17 cellular contexts compared by ENCODE assay signal in genomic region chr19:49999371-50000010, GRCh38. TPM values are rescaled to one million over a fixed set of nuclear protein-coding genes. Genes with fewer than 3 reads are reported as not detected.
DNase-seq lines count a peak whose midpoint lies in the region; ATAC-seq and TF ChIP-seq lines count a peak whose summit lies in the region.
"Had no signal": no experiment of that assay in that cellular context is flagged by ENCODE, and none has a peak within 500 bp of the region (broad histone marks: within the 10 kb centered on the region; RNA-seq: fewer than 3 reads in every experiment).

No MANE protein-coding gene starts in this region.

- no peak overlapping the region for H3K4me2 ChIP-seq in osteoblast (ENCODE audit: insufficient read depth, low read length)

- no peak overlapping the region for H3K4me3 Mint-ChIP-seq in type B pancreatic cell
- H3K4me3 Mint-ChIP-seq: CD4-positive, CD25-positive, alpha-beta regulatory T cell had no signal

- H3K4me3 ChIP-seq in heart left ventricle (no peak overlapping the region), osteoblast (ENCODE audit: insufficient read depth, low read length) (no peak overlapping the region)

- H3K36me3 Mint-ChIP-seq in type B pancreatic cell: peaks cover 12% of the 10 kb centered on the region

- no peaks in the 10 kb centered on the region for H3K27me3 Mint-ChIP-seq in type B pancreatic cell
- H3K27me3 Mint-ChIP-seq: CD4-positive, CD25-positive, alpha-beta regulatory T cell had no signal

- no peaks in the 10 kb centered on the region for H3K4me1 Mint-ChIP-seq in type B pancreatic cell (ENCODE audit: unreplicated experiment)

- H3K9me3 Mint-ChIP-seq in type B pancreatic cell: no peaks in the 10 kb centered on the region

- H3K79me2 ChIP-seq in osteoblast (ENCODE audit: insufficient read depth, low read length): peaks cover 2% of the 10 kb centered on the region

- no peak for TF ChIP-seq POLR2A in heart left ventricle (IDR thresholded peaks at IDR 0.05)

- intact Hi-C loops in left ventricle myocardium superior (cut with micrococcal nuclease) (no loop called here), heart left ventricle (cut with DNase I) (no loop called here)

- H3K4me1 ChIP-seq in heart left ventricle: peaks cover 0 to 28% (median 7%) of the 10 kb centered on the region in 12 donors
- peaks cover 11% of the 10 kb centered on the region for H3K4me1 ChIP-seq in osteoblast (ENCODE audit: insufficient read depth, low read length)

- H3K27ac ChIP-seq in heart left ventricle: no peak overlapping the region
- H3K27ac ChIP-seq in osteoblast (ENCODE audit: low read depth, low read length): no peak overlapping the region

- DNase-seq in left ventricle myocardium superior: peak; percentile 41
- no peak for DNase-seq in heart left ventricle
- DNase-seq in NCI-H446 (lab: John Stamatoyannopoulos, UW): peak; percentile 45 to 70
- DNase-seq in fibroblast of peridontal ligament (ENCODE audit: extremely low read depth): peak; percentile 9
- peak; percentile 91 for DNase-seq in osteoblast (ENCODE audit: insufficient read length, low spot score, missing footprints)
- no peak for DNase-seq in AG08395 (ENCODE audit: low spot score)
- DNase-seq in type B pancreatic cell (ENCODE audit: extremely low spot score, unreplicated experiment): no peak
- DNase-seq: AML-193; Calu3; CD4-positive, CD25-positive, alpha-beta regulatory T cell; NCI-H1048; NCI-H1930; NCI-H526; Right ventricle myocardium superior had no signal

- H3K27ac Mint-ChIP-seq in type B pancreatic cell: no peak overlapping the region

- no peak for TF ChIP-seq CTCF in heart left ventricle (IDR thresholded peaks at IDR 0.05)
- no peak for TF ChIP-seq CTCF in osteoblast (IDR thresholded peaks at IDR 0.05; ENCODE audit: extremely low read depth, low read depth, low read length)
- no peak for TF ChIP-seq CTCF in type B pancreatic cell (conservative IDR thresholded peaks at IDR 0.05)

- peaks cover 3 to 100% (median 95%) of the 10 kb centered on the region in 9 donors for H3K36me3 ChIP-seq in heart left ventricle
- H3K36me3 ChIP-seq in osteoblast (ENCODE audit: insufficient read depth, low read length): peaks cover 53% of the 10 kb centered on the region

- 41 to 47% (median 44%) methylated on average over 5 to 6 of the region's 6 CpGs for WGBS in heart left ventricle, 4 donors

- ATAC-seq in left ventricle myocardium superior: no peak
- ATAC-seq in heart left ventricle: no peak
- ATAC-seq in GM19397 (IDR thresholded peaks at IDR 0.05; ENCODE audit: unreplicated experiment): no peak
- ATAC-seq: HCT116 had no signal

- no peaks in the 10 kb centered on the region for H3K27me3 ChIP-seq in heart left ventricle
- no peaks in the 10 kb centered on the region for H3K27me3 ChIP-seq in osteoblast (ENCODE audit: insufficient read depth, low read length)

- H3K9me3 ChIP-seq in heart left ventricle: no peaks in the 10 kb centered on the region
- H3K9me3 ChIP-seq in osteoblast (ENCODE audit: low read depth, low read length): no peaks in the 10 kb centered on the region

- H2AFZ ChIP-seq in osteoblast (ENCODE audit: low read length): no peak overlapping the region

- peaks cover 49% of the 10 kb centered on the region for H4K20me1 ChIP-seq in osteoblast (ENCODE audit: insufficient read depth, low read length)

RNA-seq across cellular contexts. Expression of gene VRK3, which starts 25.7 kb away (rescaled TPM):
- total RNA-seq in left ventricle myocardium superior: 22.8 TPM
- 10 to 100 TPM; 17.8 to 33.7 (median 23.1) TPM for total RNA-seq in heart left ventricle
- 10 to 100 TPM in 1 of 2 donors, 1 to 10 TPM in 1; 9.9 to 32.4 TPM for polyA plus RNA-seq in heart left ventricle
- 24.2 and 30.6 TPM in 2 replicates for total RNA-seq in osteoblast
- total RNA-seq in type B pancreatic cell (ENCODE audit: low replicate concordance): 44.6 and 51.9 TPM in 2 replicates

RNA-seq across cellular contexts. Expression of gene ZNF473, which starts 26.3 kb away (rescaled TPM):
- total RNA-seq in left ventricle myocardium superior (3.6 TPM), heart left ventricle (1 to 10 TPM; 2.3 to 6.5 (median 3.9) TPM), osteoblast (8.3 and 8.8 TPM in 2 replicates), type B pancreatic cell (ENCODE audit: low replicate concordance) (13.4 and 14.3 TPM in 2 replicates)
- polyA plus RNA-seq in heart left ventricle: 1 to 10 TPM; 1.6 to 2.6 TPM

RNA-seq across cellular contexts. Expression of gene SIGLEC11, which starts 38.5 kb away (rescaled TPM):
- total RNA-seq in left ventricle myocardium superior: 0.59 TPM
- 1 to 10 TPM in 5 of 9 donors, under 1 TPM in 2, not detected in 2; 0.37 to 3.0 (median 1.2) TPM for total RNA-seq in heart left ventricle
- under 1 TPM; 0.22 to 0.80 TPM for polyA plus RNA-seq in heart left ventricle
- total RNA-seq in osteoblast: under 0.01 TPM in 1 of 2 replicates, not detected in the other
- 0.27 and 0.36 TPM in 2 replicates for total RNA-seq in type B pancreatic cell (ENCODE audit: low replicate concordance)
- total RNA-seq: A673; Calu3; CD4-positive, CD25-positive, alpha-beta regulatory T cell had no signal
- polyA plus RNA-seq: CD4-positive, CD25-positive, alpha-beta regulatory T cell had no signal

Comparison
In these comparisons a context has a peak if more than half of its experiments do, and no peak if none do; other contexts are left out.
1. DNase-seq: peak in left ventricle myocardium superior (single experiment), NCI-H446 (2 of 2), fibroblast of peridontal ligament (single experiment) and osteoblast (single experiment); none in heart left ventricle (0 of 5), AG08395 (single experiment) and type B pancreatic cell (single experiment).